Comparison of ENCODE assay signal across 8 cellular contexts in genomic region chr7:33129806-33130153, GRCh38. TPM values are rescaled to one million over a fixed set of nuclear protein-coding genes. Genes with fewer than 3 reads are reported as not detected.
DNase-seq lines count a peak whose midpoint lies in the region; ATAC-seq, FAIRE-seq and TF ChIP-seq lines count a peak whose summit lies in the region.

No MANE protein-coding gene starts in this region.

- H2AFZ ChIP-seq in GM12878 (ENCODE audit: control insufficient read depth, low read depth, low read length): peak overlapping the region; percentile 98

- in situ Hi-C loops in GM12878 (cut with MboI): no loop called here

- POLR2A ChIA-PET in GM12878 (lab: Charles Lee): interaction anchor here (0.9 to 1.1 kb wide), 2 partner anchors 20 to 68 kb away, joined by 3 read pairs; partner anchors contain the start of gene NT5C3A

- peak overlapping the region in 8 of 11 experiments; percentile 12 to 85 (median 56); a peak in 11 of 22 replicates for H3K27ac ChIP-seq in BLaER1 treated with 17β-estradiol and CSF1 and Interleukin-3, amounts not matched to agents 10 nM and 100 nM
- H3K27ac ChIP-seq in HL-60 (replicated peaks): peak overlapping the region; percentile 85
- H3K27ac ChIP-seq in GM12878 (ENCODE audit: control insufficient read depth, insufficient read depth): no peak overlapping the region
- H3K27ac ChIP-seq in layer of hippocampus (ENCODE audit: low read depth, low read length): peak overlapping the region; percentile 98
- H3K27ac ChIP-seq in testis: peak overlapping the region in 1 of 2 donors; percentile 88

- TF ChIP-seq CTCF in HL-60 (IDR thresholded peaks at IDR 0.05; ENCODE audit: insufficient read depth, low read length) (no peak), GM12878 (IDR thresholded peaks at IDR 0.05 in 2 of 3, conservative IDR thresholded peaks at IDR 0.05 in 1 of 3; ENCODE audit: control insufficient read depth in 2 of 3, extremely low read depth in 1 of 3, insufficient read depth in 1 of 3, low read depth in 3 of 3, low read length in 3 of 3) (no peak), testis (IDR thresholded peaks at IDR 0.05) (no peak)

- RAD21 ChIA-PET in GM12878 (lab: Charles Lee; ENCODE audit: unreplicated experiment): interaction anchor here (0.8 to 1.4 kb wide), 2 partner anchors 20 to 21 kb away, joined by 3 to 4 read pairs; no protein-coding TSS in a partner anchor

- H3K4me3 ChIP-seq in BLaER1 treated with 17β-estradiol and CSF1 and Interleukin-3, amounts not matched to agents 10 nM and 100 nM: peak overlapping the region; percentile 78 to 92 (median 82)
- peak overlapping the region; percentile 78 for H3K4me3 ChIP-seq in HL-60 (replicated peaks; ENCODE audit: insufficient read depth, low read length)
- H3K4me3 ChIP-seq in GM12878: peak overlapping the region; percentile 78
- H3K4me3 ChIP-seq in testis: peak overlapping the region; percentile 68 to 72

- peaks cover 4 to 15% (median 10%) of the 10 kb centered on the region in 11 experiments for H3K9me3 ChIP-seq in BLaER1 treated with 17β-estradiol and CSF1 and Interleukin-3, amounts not matched to agents 10 nM and 100 nM (replicated peaks in 1 of 11)
- H3K9me3 ChIP-seq in GM12878 (replicated peaks; ENCODE audit: control insufficient read depth, insufficient read depth, low read length): no peaks in the 10 kb centered on the region; the same call in 2 of the 3 replicates
- no peaks in the 10 kb centered on the region for H3K9me3 ChIP-seq in testis

- intact Hi-C loops in GM12878 (cut with micrococcal nuclease; ENCODE audit: unreplicated experiment): no loop called here
- intact Hi-C loops in testis (cut with DNase I; ENCODE audit: low total_unique reads): no loop called here

- CTCF ChIA-PET in GM12878 (lab: Yijun Ruan, JAX): interaction anchor here (1.1 to 1.2 kb wide), 2 partner anchors 19 to 22 kb away, joined by 3 to 4 read pairs; no protein-coding TSS in a partner anchor

- H3K4me2 ChIP-seq in BLaER1 treated with 17β-estradiol and CSF1 and Interleukin-3, amounts not matched to agents 10 nM and 100 nM: peak overlapping the region; percentile 77 to 94 (median 86)
- H3K4me2 ChIP-seq in GM12878 (ENCODE audit: control insufficient read depth, insufficient read depth): peak overlapping the region; percentile 84

- TF ChIP-seq POLR2A in GM12878 (IDR thresholded peaks at IDR 0.05; ENCODE audit: low read depth, low read length) (no peak), testis (IDR thresholded peaks at IDR 0.05) (no peak)

- SMC1A ChIA-PET in GM12878 (lab: Charles Lee; ENCODE audit: uncharacterized antibody, unreplicated experiment): interaction anchor here (0.6 to 1.1 kb wide), 4 partner anchors 20 to 1018 kb away, joined by 3 read pairs; partner anchors contain the start of gene RP9

- peaks cover 8 to 23% (median 14%) of the 10 kb centered on the region in 10 experiments; a peak in 19 of 20 replicates for H3K4me1 ChIP-seq in BLaER1 treated with 17β-estradiol and CSF1 and Interleukin-3, amounts not matched to agents 10 nM and 100 nM
- H3K4me1 ChIP-seq in GM12878 (ENCODE audit: control insufficient read depth, insufficient read depth, low read length) (no peaks in the 10 kb centered on the region), testis (peaks cover 6% of the 10 kb centered on the region)

- FAIRE-seq in GM12878 (lab: Jason Lieb, UNC): no peak

- ATAC-seq in GM12878 (peak; percentile 1), HG02884 (IDR thresholded peaks at IDR 0.05; ENCODE audit: unreplicated experiment) (no peak), HG02571 (IDR thresholded peaks at IDR 0.05; ENCODE audit: unreplicated experiment) (no peak), GM18909 (IDR thresholded peaks at IDR 0.05; ENCODE audit: poor library complexity, unreplicated experiment) (no peak)

- DNase-seq in HL-60 (ENCODE audit: low read depth in 1 of 2, low spot score in 1 of 2): no peak
- no peak for DNase-seq in GM12878 (ENCODE audit: low read depth, low spot score)
- no peak for DNase-seq in testis

- BruUV-seq in GM12878 (replicated peaks; lab: Mats Ljungman, UMichigan): no TSS peak

- WGBS in GM12878 (ENCODE audit: insufficient coverage, insufficient replicate concordance, low lambda C conversion rate, missing lambda C conversion rate): 2% methylated on average over 11 of the region's 11 CpGs
- 0% methylated on average over 11 of the region's 11 CpGs for WGBS in testis, 2 donors

- TF ChIP-seq RAD21 in GM12878 (IDR thresholded peaks at IDR 0.05; ENCODE audit: insufficient read depth, low read depth, low read length): no peak

- no peaks in the 10 kb centered on the region for H3K79me2 ChIP-seq in GM12878 (ENCODE audit: control insufficient read depth, insufficient read depth, low read length)

- H3K27me3 ChIP-seq in BLaER1 treated with 17β-estradiol and CSF1 and Interleukin-3, amounts not matched to agents 10 nM and 100 nM: no peaks in the 10 kb centered on the region
- H3K27me3 ChIP-seq in HL-60 (ENCODE audit: insufficient read depth, poor library complexity, severe bottlenecking) (no peaks in the 10 kb centered on the region), GM12878 (replicated peaks in 1 of 2; ENCODE audit: control insufficient read depth in 2 of 2, insufficient read depth in 2 of 2, low read length in 1 of 2) (no peaks in the 10 kb centered on the region), layer of hippocampus (ENCODE audit: control insufficient read depth, insufficient read depth, low read length) (no peaks in the 10 kb centered on the region), testis (no peaks in the 10 kb centered on the region)

- H4K20me1 ChIP-seq in BLaER1 treated with 17β-estradiol and CSF1 and Interleukin-3, amounts not matched to agents 10 nM and 100 nM: no peaks in the 10 kb centered on the region
- H4K20me1 ChIP-seq in GM12878 (ENCODE audit: control insufficient read depth, insufficient read depth): no peaks in the 10 kb centered on the region

- H3K9ac ChIP-seq in BLaER1 treated with 17β-estradiol and CSF1 and Interleukin-3, amounts not matched to agents 10 nM and 100 nM: peak overlapping the region; percentile 60 to 80 (median 76)
- H3K9ac ChIP-seq in GM12878 (ENCODE audit: control insufficient read depth, insufficient read depth, low read length): peak overlapping the region; percentile 5; the same call in 1 of the 2 replicates

- H3K36me3 ChIP-seq in BLaER1 treated with 17β-estradiol and CSF1 and Interleukin-3, amounts not matched to agents 10 nM and 100 nM: peaks cover 0 to 5% (median 0%) of the 10 kb centered on the region in 11 experiments; a peak in 1 of 22 replicates
- H3K36me3 ChIP-seq in GM12878 (ENCODE audit: control insufficient read depth in 2 of 2, insufficient read depth in 2 of 2, low read length in 1 of 2): no peaks in the 10 kb centered on the region
- H3K36me3 ChIP-seq in testis (ENCODE audit: low read depth, missing control alignments): no peaks in the 10 kb centered on the region

- no peak for TF ChIP-seq EP300 in GM12878 (IDR thresholded peaks at IDR 0.05; ENCODE audit: borderline replicate concordance in 1 of 2, control insufficient read depth in 1 of 2, low read depth in 2 of 2, low read length in 2 of 2)

TF ChIP-seq in GM12878, 131 proteins besides CTCF, POLR2A, EP300 and RAD21:
- TF ChIP-seq IKZF1 (conservative IDR thresholded peaks at IDR 0.05) (peak; percentile 11; the same call in 1 of the 2 replicates), NRF1 (conservative IDR thresholded peaks at IDR 0.05; ENCODE audit: low read depth, low read length) (no peak)

RNA-seq across cellular contexts. Expression of gene BBS9, which starts 0.4 kb away (rescaled TPM):
- total RNA-seq in GM12878 (2013; cell fraction: nucleolus; rRNA removed): 41.7 and 42.0 TPM in 2 replicates
- total RNA-seq in GM12878 (2014; rRNA removed) (2.8 and 3.3 TPM in 2 replicates), GM12878 (2014; rRNA removed; fragmentation: Illumina TruSeq; extraction: Trizol) (2.4 and 2.8 TPM in 2 replicates), GM12878 (2021) (4.1 and 4.8 TPM in 2 replicates), testis (10 to 100 TPM; 53.3 to 55.7 TPM)
- 3.2 TPM for polyA plus RNA-seq in GM12878 (2011; ENCODE audit: low read depth)
- polyA plus RNA-seq in GM12878 (2011; rRNA removed) (5.6 and 6.5 TPM in 2 replicates), GM12878 (2014; fragmentation: Illumina TruSeq; extraction: Trizol) (2.2 and 2.9 TPM in 2 replicates), GM12878 (2014; fragmentation: Nextera tagmentation; extraction: Ambion mirVana) (1 to 10 TPM; 1.2 to 2.3 TPM), GM12878 (2014; rRNA removed) (1.5 TPM in 2 replicates), GM12878 (2016; fragmentation: Nextera tagmentation; extraction: Ambion mirVana) (1 to 10 TPM; 2.3 to 4.5 TPM), testis (ENCODE audit: insufficient read depth, low read depth, low replicate concordance) (39.3 TPM)
- 2.7 and 3.3 TPM in 2 replicates for polyA plus RNA-seq in GM12878 (2011; cell fraction: cytosol; rRNA removed)
- 3.3 and 5.1 TPM in 2 replicates for polyA plus RNA-seq in GM12878 (2011; cell fraction: nucleus; rRNA removed)
- polyA plus RNA-seq in GM12878 (2012): 3.2 and 4.1 TPM in 2 replicates
- 11.0 and 14.5 TPM in 2 replicates for polyA minus RNA-seq in GM12878 (2011; rRNA and poly(A)+ RNA removed)
- polyA minus RNA-seq in GM12878 (2011; cell fraction: cytosol; rRNA and poly(A)+ RNA removed): 3.6 and 5.6 TPM in 2 replicates
- polyA minus RNA-seq in GM12878 (2011; cell fraction: nucleus; rRNA and poly(A)+ RNA removed): 19.0 and 33.4 TPM in 2 replicates

RNA-seq across cellular contexts. Expression of gene RP9, which starts 20.6 kb away (rescaled TPM):
- 14.0 and 14.6 TPM in 2 replicates for total RNA-seq in GM12878 (2013; cell fraction: nucleolus; rRNA removed)
- total RNA-seq in GM12878 (2014; rRNA removed): 13.9 and 14.8 TPM in 2 replicates
- 17.7 and 18.5 TPM in 2 replicates for total RNA-seq in GM12878 (2014; rRNA removed; fragmentation: Illumina TruSeq; extraction: Trizol)
- 9.7 and 11.4 TPM in 2 replicates for total RNA-seq in GM12878 (2021)
- polyA plus RNA-seq in GM12878 (2011; ENCODE audit: low read depth): 16.2 TPM
- 20.2 and 20.3 TPM in 2 replicates for polyA plus RNA-seq in GM12878 (2011; rRNA removed)
- 12.6 and 16.5 TPM in 2 replicates for polyA plus RNA-seq in GM12878 (2011; cell fraction: cytosol; rRNA removed)
- 16.5 and 20.0 TPM in 2 replicates for polyA plus RNA-seq in GM12878 (2011; cell fraction: nucleus; rRNA removed)
- polyA plus RNA-seq in GM12878 (2012): 15.2 and 16.0 TPM in 2 replicates
- polyA plus RNA-seq in GM12878 (2014; fragmentation: Illumina TruSeq; extraction: Trizol): 20.8 and 25.3 TPM in 2 replicates
- polyA plus RNA-seq in GM12878 (2014; fragmentation: Nextera tagmentation; extraction: Ambion mirVana): 1 to 10 TPM; 7.6 to 9.6 TPM
- polyA plus RNA-seq in GM12878 (2014; rRNA removed): 16.1 and 16.3 TPM in 2 replicates
- 10 to 100 TPM; 21.8 to 23.9 TPM for polyA plus RNA-seq in GM12878 (2016; fragmentation: Nextera tagmentation; extraction: Ambion mirVana)
- polyA minus RNA-seq in GM12878 (2011; rRNA and poly(A)+ RNA removed): 10.7 and 12.9 TPM in 2 replicates
- polyA minus RNA-seq in GM12878 (2011; cell fraction: cytosol; rRNA and poly(A)+ RNA removed): 3.5 and 6.7 TPM in 2 replicates
- 14.6 and 20.7 TPM in 2 replicates for polyA minus RNA-seq in GM12878 (2011; cell fraction: nucleus; rRNA and poly(A)+ RNA removed)
- 10 to 100 TPM; 28.2 to 29.2 TPM for total RNA-seq in testis
- polyA plus RNA-seq in testis (ENCODE audit: insufficient read depth, low read depth, low replicate concordance): 17.9 TPM
